30 cellular contexts compared by ENCODE assay signal in the genomic region with DNA sequence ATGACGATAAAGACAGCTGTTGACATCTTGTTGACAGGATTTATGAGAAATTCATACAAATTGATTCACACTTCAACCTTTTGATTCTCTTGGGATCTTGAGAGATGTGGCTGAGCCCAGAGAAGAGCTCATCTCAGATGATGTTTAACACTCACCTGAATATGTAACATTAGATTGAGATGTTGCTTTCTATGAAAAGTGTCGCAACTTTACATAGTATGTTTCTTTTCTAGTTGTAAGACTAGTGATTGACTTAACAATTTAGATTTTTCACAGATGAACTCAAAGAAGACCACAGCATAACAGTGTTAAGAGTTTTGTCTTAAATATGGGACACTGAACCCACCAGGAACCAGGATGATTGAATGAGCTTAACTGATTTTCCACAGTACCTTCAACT. TPM values are rescaled to one million over a fixed set of nuclear protein-coding genes. Genes with fewer than 3 reads are reported as not detected.
DNase-seq lines count a peak whose midpoint lies in the region; ATAC-seq lines count a peak whose summit lies in the region.
"Had no signal": no experiment of that assay in that cellular context is flagged by ENCODE, and none has a peak within 500 bp of the region (broad histone marks: within the 10 kb centered on the region; RNA-seq: fewer than 3 reads in every experiment).

No MANE protein-coding gene starts in this region.

- H3K4me3 ChIP-seq in BLaER1 treated with 17β-estradiol and CSF1 and Interleukin-3, amounts not matched to agents 10 nM and 100 nM = peak overlapping the region in 2 of 10 experiments; percentile 15 to 30; a peak in 1 of 20 replicates
- H3K4me3 ChIP-seq: A549, coronary artery, heart left ventricle, ovary, SJSA1, smooth muscle cell had no signal

- H3K9ac ChIP-seq in BLaER1 treated with 17β-estradiol and CSF1 and Interleukin-3, amounts not matched to agents 10 nM and 100 nM = peak overlapping the region in 2 of 11 experiments; percentile 16 to 43; a peak in 1 of 22 replicates

- ATAC-seq in effector memory CD8-positive, alpha-beta T cell (replicated peaks) = no peak
- no peak for ATAC-seq in GM18870 (IDR thresholded peaks at IDR 0.05; ENCODE audit: unreplicated experiment)
- ATAC-seq: A549, esophagus mucosa, foreskin keratinocyte, HCT116, heart left ventricle had no signal

- H3K27me3 Mint-ChIP-seq in activated CD4-positive, alpha-beta T cell treated with anti-CD3 and anti-CD28 coated beads, Interleukin-2, amount 10 ng/mL, durations not matched to agents 7 days and 5 days = peaks cover 9% of the 10 kb centered on the region
- no peaks in the 10 kb centered on the region for H3K27me3 Mint-ChIP-seq in effector memory CD8-positive, alpha-beta T cell

- peaks cover 65% of the 10 kb centered on the region for H3K4me1 Mint-ChIP-seq in activated CD4-positive, alpha-beta T cell treated with anti-CD3 and anti-CD28 coated beads, Interleukin-2, amount 10 ng/mL, durations not matched to agents 7 days and 5 days
- peaks cover 40 to 51% of the 10 kb centered on the region in 2 donors for H3K4me1 Mint-ChIP-seq in effector memory CD8-positive, alpha-beta T cell (ENCODE audit: low read depth in 2 of 2)

- no peaks in the 10 kb centered on the region for H3K27me3 ChIP-seq in BLaER1 treated with 17β-estradiol and CSF1 and Interleukin-3, amounts not matched to agents 10 nM and 100 nM
- H3K27me3 ChIP-seq: heart left ventricle, ovary, SJSA1 had no signal

- H3K36me3 ChIP-seq in BLaER1 treated with 17β-estradiol and CSF1 and Interleukin-3, amounts not matched to agents 10 nM and 100 nM = no peaks in the 10 kb centered on the region
- H3K36me3 ChIP-seq in KOPT-K1 (ENCODE audit: insufficient read depth, low read length) = no peaks in the 10 kb centered on the region
- H3K36me3 ChIP-seq: heart left ventricle, ovary, SJSA1 had no signal

- H3K36me3 Mint-ChIP-seq in activated CD4-positive, alpha-beta T cell treated with anti-CD3 and anti-CD28 coated beads, Interleukin-2, amount 10 ng/mL, durations not matched to agents 7 days and 5 days (ENCODE audit: low read depth) = peaks cover 4% of the 10 kb centered on the region
- no peaks in the 10 kb centered on the region for H3K36me3 Mint-ChIP-seq in effector memory CD8-positive, alpha-beta T cell (ENCODE audit: insufficient read depth)
- H3K36me3 Mint-ChIP-seq: mesothelial cell of epicardium, T-cell had no signal

- H3K27ac Mint-ChIP-seq in activated CD4-positive, alpha-beta T cell treated with anti-CD3 and anti-CD28 coated beads, Interleukin-2, amount 10 ng/mL, durations not matched to agents 7 days and 5 days = peak overlapping the region; percentile 91
- no peak overlapping the region for H3K27ac Mint-ChIP-seq in effector memory CD8-positive, alpha-beta T cell
- H3K27ac Mint-ChIP-seq: mesothelial cell of epicardium, nephron progenitor cell had no signal

- CTCF ChIA-PET in activated CD4-positive, alpha-beta T cell treated with anti-CD3 and anti-CD28 coated beads, Interleukin-2, amount 10 ng/mL, durations not matched to agents 7 days and 5 days (lab: Charles Lee) = interaction anchor here (1.0 to 3.0 kb wide), 4 partner anchors 24 to 87 kb away, joined by 3 to 8 read pairs (median 4); no protein-coding TSS in a partner anchor

- peak overlapping the region; percentile 72 for H3K4me3 Mint-ChIP-seq in activated CD4-positive, alpha-beta T cell treated with anti-CD3 and anti-CD28 coated beads, Interleukin-2, amount 10 ng/mL, durations not matched to agents 7 days and 5 days
- peak overlapping the region; percentile 59 to 73 for H3K4me3 Mint-ChIP-seq in effector memory CD8-positive, alpha-beta T cell
- H3K4me3 Mint-ChIP-seq: mesothelial cell of epicardium, nephron progenitor cell had no signal

- peak overlapping the region in 9 of 11 experiments; percentile 38 to 73 (median 61); a peak in 18 of 22 replicates for H3K4me2 ChIP-seq in BLaER1 treated with 17β-estradiol and CSF1 and Interleukin-3, amounts not matched to agents 10 nM and 100 nM
- H3K4me2 ChIP-seq: A549, smooth muscle cell had no signal

- peak overlapping the region in 6 of 11 experiments; percentile 30 to 59 (median 47); a peak in 9 of 22 replicates for H3K27ac ChIP-seq in BLaER1 treated with 17β-estradiol and CSF1 and Interleukin-3, amounts not matched to agents 10 nM and 100 nM
- H3K27ac ChIP-seq in KOPT-K1 (ENCODE audit: low read depth, low read length, poor library complexity, severe bottlenecking) = peak overlapping the region; percentile 64
- H3K27ac ChIP-seq: A549, coronary artery, foreskin keratinocyte, ovary, SJSA1 had no signal

- DNase-seq in activated CD4-positive, alpha-beta T cell treated with anti-CD3 and anti-CD28 coated beads, Interleukin-2, amount 10 ng/mL, durations not matched to agents 7 days and 5 days = no peak
- DNase-seq in activated CD4-positive, alpha-beta T cell treated with anti-CD3 and anti-CD28 coated beads, Interleukin-2, amount 50 U/mL, for 1 hour = no peak
- DNase-seq in effector memory CD8-positive, alpha-beta T cell = no peak
- DNase-seq in stimulated activated CD4-positive, alpha-beta T cell treated with anti-CD3 and anti-CD28 coated beads, Interleukin-4, amount 100 ng/mL, for 1 hour = no peak
- DNase-seq in NCI-H1105 (lab: John Stamatoyannopoulos, UW) = no peak
- DNase-seq: activated CD4-positive, alpha-beta T cell treated with anti-CD3 and anti-CD28 coated beads for 48 hours; AML-193; aorta; DMS79; foreskin keratinocyte; heart left ventricle; NCI-H1436 treated with DMSO at 0.1 percent for 48 hours; NCI-H446; NCI-H82; nephron progenitor cell; ovary; stimulated activated CD4-positive, alpha-beta T cell treated with anti-CD3 and anti-CD28 coated beads, Interleukin-1b, Interleukin-23, amount 100 ng/mL, for 48 hours; trophoblast cell had no signal

- no peaks in the 10 kb centered on the region for H4K20me1 ChIP-seq in BLaER1 treated with 17β-estradiol and CSF1 and Interleukin-3, amounts not matched to agents 10 nM and 100 nM

- peaks cover 26 to 72% (median 67%) of the 10 kb centered on the region in 10 experiments for H3K4me1 ChIP-seq in BLaER1 treated with 17β-estradiol and CSF1 and Interleukin-3, amounts not matched to agents 10 nM and 100 nM
- H3K4me1 ChIP-seq: foreskin keratinocyte had no signal

- H3K9me3 Mint-ChIP-seq in activated CD4-positive, alpha-beta T cell treated with anti-CD3 and anti-CD28 coated beads, Interleukin-2, amount 10 ng/mL, durations not matched to agents 7 days and 5 days = peaks cover 15% of the 10 kb centered on the region
- H3K9me3 Mint-ChIP-seq in effector memory CD8-positive, alpha-beta T cell = no peaks in the 10 kb centered on the region
- H3K9me3 Mint-ChIP-seq: mesothelial cell of epicardium, T-cell had no signal

- POLR2A ChIA-PET in activated CD4-positive, alpha-beta T cell treated with anti-CD3 and anti-CD28 coated beads, Interleukin-2, amount 10 ng/mL, durations not matched to agents 7 days and 5 days (lab: Charles Lee) = no interaction called here

- H3K9me3 ChIP-seq in BLaER1 treated with 17β-estradiol and CSF1 and Interleukin-3, amounts not matched to agents 10 nM and 100 nM (replicated peaks in 1 of 11) = peaks cover 7 to 22% (median 18%) of the 10 kb centered on the region in 11 experiments; a peak in 19 of 22 replicates
- no peaks in the 10 kb centered on the region for H3K9me3 ChIP-seq in KOPT-K1 (ENCODE audit: insufficient read depth, low read length, poor library complexity, severe bottlenecking)
- H3K9me3 ChIP-seq: A549, heart left ventricle, ovary, SJSA1 had no signal

RNA-seq across cellular contexts. Expression of a gene that starts 40.6 kb away (rescaled TPM):
- 10 to 100 TPM; 19.8 to 21.4 TPM for total RNA-seq in activated CD4-positive, alpha-beta T cell treated with anti-CD3 and anti-CD28 coated beads, Interleukin-2, amount 10 ng/mL, durations not matched to agents 7 days and 5 days
- total RNA-seq: HT-29 had no signal

RNA-seq across cellular contexts. Expression of a gene that starts 53.0 kb away (rescaled TPM):
- 10 to 100 TPM; 28.5 to 34.2 TPM for total RNA-seq in activated CD4-positive, alpha-beta T cell treated with anti-CD3 and anti-CD28 coated beads, Interleukin-2, amount 10 ng/mL, durations not matched to agents 7 days and 5 days
- total RNA-seq: SJSA1, smooth muscle cell had no signal
